Comparison of ENCODE assay signal across 8 cellular contexts in the genomic region with DNA sequence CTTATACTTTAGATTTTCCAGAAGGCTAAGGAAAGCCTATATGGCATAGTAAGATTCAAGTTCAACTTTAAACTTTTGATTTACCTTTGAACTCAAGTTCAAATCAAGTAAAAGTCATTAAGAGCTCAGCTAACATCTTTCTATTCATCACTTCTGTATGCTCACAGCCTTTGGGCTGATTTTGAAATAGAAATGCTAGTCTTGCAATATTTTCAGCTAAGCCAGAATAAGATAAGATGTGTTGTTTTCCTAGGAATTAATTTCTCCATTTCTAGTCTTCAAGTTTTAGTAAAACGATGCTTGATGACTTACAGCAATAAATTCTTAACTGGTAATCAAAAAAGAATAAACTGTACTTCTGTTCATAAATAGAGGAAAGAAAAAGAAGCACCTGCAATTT.
"Had no signal": no experiment of that assay in that cellular context is flagged by ENCODE, and none has a peak within 500 bp of the region (broad histone marks: within the 10 kb centered on the region; RNA-seq: fewer than 3 reads in every experiment).

No MANE protein-coding gene starts in this region.

- FAIRE-seq: H1, H54, HTR-8/SVneo had no signal

- H3K9me3 Mint-ChIP-seq: GM23338, H9, IgD-negative memory B cell had no signal

- ATAC-seq: GM23338 had no signal

- H3K27me3 Mint-ChIP-seq: IgD-negative memory B cell had no signal

- H3K4me3 Mint-ChIP-seq: GM23338, H9, IgD-negative memory B cell had no signal

- DNase-seq: H9, HCEC 1CT, KG1 had no signal

- H3K4me2 ChIP-seq: GM23338 had no signal

- H3K4me3 ChIP-seq: GM23338 had no signal

- H3K27ac Mint-ChIP-seq: GM23338, H9, IgD-negative memory B cell had no signal
